Comparison of ENCODE assay signal across 1 cellular context in genomic region chr1:243255791-243256512, GRCh38.
TF ChIP-seq lines count a peak whose summit lies in the region.

TSS of gene SDCCAG8 (plus strand) at chr1:243256041. CDS start at chr1:243256174, 133 bp downstream.

TF ChIP-seq in HCT116, 20 proteins besides CTCF, POLR2A, EP300 and RAD21 (continued from another document):
- TF ChIP-seq ZBTB33 (IDR thresholded peaks at IDR 0.05; ENCODE audit: extremely low read depth, insufficient replicate concordance, low read length) (no peak), EZH2phosphoT487 (IDR thresholded peaks at IDR 0.05; ENCODE audit: borderline replicate concordance) (no peak)
TF ChIP-seq in HCT116: peak in this region for 5.
